In the genomic region with DNA sequence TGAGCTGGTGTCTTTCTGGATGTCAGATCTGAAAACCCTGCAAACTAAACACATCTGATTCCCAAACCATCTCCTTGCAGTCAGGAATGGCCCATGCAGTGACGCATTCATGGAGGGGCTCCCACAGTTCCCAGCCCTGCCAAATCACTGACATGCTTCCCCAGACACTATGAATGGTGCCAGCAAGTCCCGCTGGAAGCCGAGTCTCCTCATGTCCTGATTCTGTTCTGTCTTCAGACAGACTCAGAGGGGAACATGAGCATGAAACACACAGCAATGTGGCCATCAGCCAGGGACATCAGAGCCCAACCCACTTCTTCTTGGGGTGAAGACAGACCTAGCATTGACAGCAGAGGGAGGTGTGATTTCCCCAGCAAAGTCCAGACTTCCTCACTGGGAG, we compare ENCODE assay signal across 20 cellular contexts.
DNase-seq lines count a peak whose midpoint lies in the region; ATAC-seq and TF ChIP-seq lines count a peak whose summit lies in the region.
"Had no signal": no experiment of that assay in that cellular context is flagged by ENCODE, and none has a peak within 500 bp of the region (broad histone marks: within the 10 kb centered on the region; RNA-seq: fewer than 3 reads in every experiment).

No MANE protein-coding gene starts in this region.

- in situ Hi-C loops in GM23248 (cut with MboI) (no loop called here), G401 (cut with HindIII; ENCODE audit: low sequenced_read_pairs) (no loop called here)

- no peaks in the 10 kb centered on the region for H3K9me3 Mint-ChIP-seq in stimulated activated effector memory CD8-positive, alpha-beta T cell treated with anti-CD3 and anti-CD28 coated beads, Interleukin-12 subunit alpha, Interleukin-12 subunit beta, amount 100 ng/mL, for 72 hours
- no peaks in the 10 kb centered on the region for H3K9me3 Mint-ChIP-seq in natural killer cell

- H3K27me3 ChIP-seq in GM23248 (replicated peaks; ENCODE audit: insufficient read depth) (no peaks in the 10 kb centered on the region), right atrium auricular region (no peaks in the 10 kb centered on the region)
- H3K27me3 ChIP-seq: SJSA1 had no signal

- H3K36me3 ChIP-seq in GM23248 (ENCODE audit: low read depth) (no peaks in the 10 kb centered on the region), right atrium auricular region (no peaks in the 10 kb centered on the region)
- H3K36me3 ChIP-seq: SJSA1 had no signal

- H3K4me2 ChIP-seq in GM23248 (ENCODE audit: unreplicated experiment), result no peak overlapping the region

- DNase-seq in GM23248 (peak; percentile 52), ecto neural progenitor cell (ENCODE audit: low spot score) (peak; percentile 14), right atrium auricular region (ENCODE audit: low spot score) (peak; percentile 56), G401 (ENCODE audit: low spot score) (no peak), natural killer cell (no peak), NCI-H1417 treated with DMSO at 0.1 percent for 48 hours (lab: John Stamatoyannopoulos, UW) (no peak)
- DNase-seq in stimulated activated effector memory CD8-positive, alpha-beta T cell treated with anti-CD3 and anti-CD28 coated beads, Interleukin-12 subunit alpha, Interleukin-12 subunit beta, amount 100 ng/mL, for 72 hours (ENCODE audit: low spot score in 2 of 2), result peak in 1 of 2 donors; percentile 32
- DNase-seq: Calu3; DMS79 treated with DMSO at 0.1 percent for 48 hours; Karpas-422; NCI-H1092 treated with DMSO at 0.1 percent for 48 hours; NCI-H1436 treated with DMSO at 0.1 percent for 48 hours; NCI-H1930; NCI-H2107; NCI-H524; NCI-H774; NK-92 treated with Interleukin-12 subunit alpha and Interleukin-12 subunit beta, amount 100 ng/mL, for 24 hours; PC-3 had no signal

- H3K4me3 Mint-ChIP-seq in stimulated activated effector memory CD8-positive, alpha-beta T cell treated with anti-CD3 and anti-CD28 coated beads, Interleukin-12 subunit alpha, Interleukin-12 subunit beta, amount 100 ng/mL, for 72 hours, result no peak overlapping the region
- no peak overlapping the region for H3K4me3 Mint-ChIP-seq in natural killer cell

- TF ChIP-seq CTCF in right atrium auricular region (IDR thresholded peaks at IDR 0.05) (no peak), natural killer cell (IDR thresholded peaks at IDR 0.05) (no peak)

- no peaks in the 10 kb centered on the region for H3K36me3 Mint-ChIP-seq in stimulated activated effector memory CD8-positive, alpha-beta T cell treated with anti-CD3 and anti-CD28 coated beads, Interleukin-12 subunit alpha, Interleukin-12 subunit beta, amount 100 ng/mL, for 72 hours
- no peaks in the 10 kb centered on the region for H3K36me3 Mint-ChIP-seq in natural killer cell

- no peaks in the 10 kb centered on the region for H3K79me2 ChIP-seq in GM23248 (ENCODE audit: insufficient read depth)

- intact Hi-C loops in natural killer cell (cut with micrococcal nuclease), result no loop called here

- H3K9me3 ChIP-seq in GM23248 (ENCODE audit: low read depth) (no peaks in the 10 kb centered on the region), right atrium auricular region (no peaks in the 10 kb centered on the region)
- H3K9me3 ChIP-seq: SJSA1 had no signal

- H3F3A ChIP-seq in GM23248 (ENCODE audit: insufficient read depth), result peaks cover 13% of the 10 kb centered on the region

- H3K4me1 Mint-ChIP-seq in stimulated activated effector memory CD8-positive, alpha-beta T cell treated with anti-CD3 and anti-CD28 coated beads, Interleukin-12 subunit alpha, Interleukin-12 subunit beta, amount 100 ng/mL, for 72 hours, result no peaks in the 10 kb centered on the region
- H3K4me1 Mint-ChIP-seq in natural killer cell, result no peaks in the 10 kb centered on the region

- 28 to 47% methylated on average over 3 of the region's 3 CpGs for WGBS in GM23248 (ENCODE audit: low coverage in 1 of 2, low lambda C conversion rate in 2 of 2, missing lambda C conversion rate in 2 of 2), 2 experiments

- no peaks in the 10 kb centered on the region for H3K27me3 Mint-ChIP-seq in natural killer cell (ENCODE audit: low read depth in 2 of 2)

- no peak overlapping the region for H2AFZ ChIP-seq in GM23248

- no peak overlapping the region for H3K9ac ChIP-seq in GM23248

- peak overlapping the region; percentile 76 for H3K27ac ChIP-seq in GM23248
- H3K27ac ChIP-seq in right atrium auricular region, result no peak overlapping the region
- H3K27ac ChIP-seq: HL-60 had no signal

- H3K9me2 ChIP-seq in GM23248 (ENCODE audit: insufficient read depth), result no peaks in the 10 kb centered on the region

- peak; percentile 21 for ATAC-seq in stimulated activated effector memory CD8-positive, alpha-beta T cell treated with anti-CD3 and anti-CD28 coated beads, Interleukin-12 subunit alpha, Interleukin-12 subunit beta, amount 100 ng/mL, for 72 hours
- no peak for ATAC-seq in natural killer cell
- ATAC-seq: PC-3 had no signal

- H3K4me1 ChIP-seq in GM23248 (ENCODE audit: insufficient read depth) (peaks cover 21% of the 10 kb centered on the region), right atrium auricular region (peaks cover 0 to 18% of the 10 kb centered on the region in 2 donors)

- H3K4me3 ChIP-seq in GM23248 (no peak overlapping the region), right atrium auricular region (no peak overlapping the region)
- H3K4me3 ChIP-seq: SJSA1 had no signal

- no peak overlapping the region for H3K27ac Mint-ChIP-seq in stimulated activated effector memory CD8-positive, alpha-beta T cell treated with anti-CD3 and anti-CD28 coated beads, Interleukin-12 subunit alpha, Interleukin-12 subunit beta, amount 100 ng/mL, for 72 hours
- H3K27ac Mint-ChIP-seq in natural killer cell, result no peak overlapping the region

- no peaks in the 10 kb centered on the region for H4K20me1 ChIP-seq in GM23248 (ENCODE audit: insufficient read depth)

Comparison
In these comparisons a context has a peak if more than half of its experiments do, and no peak if none do; other contexts are left out.
1. DNase-seq: peak in GM23248 (single experiment), ecto neural progenitor cell (single experiment) and right atrium auricular region (single experiment); none in G401 (single experiment), natural killer cell (single experiment) and NCI-H1417 treated with DMSO at 0.1 percent for 48 hours (single experiment).